19 cellular contexts compared by ENCODE assay signal in genomic region chr11:83097671-83098070, GRCh38. TPM values are rescaled to one million over a fixed set of nuclear protein-coding genes. Genes with fewer than 3 reads are reported as not detected.
DNase-seq lines count a peak whose midpoint lies in the region; ATAC-seq and TF ChIP-seq lines count a peak whose summit lies in the region.
"Had no signal": no experiment of that assay in that cellular context is flagged by ENCODE, and none has a peak within 500 bp of the region (broad histone marks: within the 10 kb centered on the region; RNA-seq: fewer than 3 reads in every experiment).

No MANE protein-coding gene starts in this region.

- H3K4me2 ChIP-seq in GM23248 (ENCODE audit: unreplicated experiment) = no peak overlapping the region
- H3K4me2 ChIP-seq: A549, PC-9 had no signal

- WGBS in GM23248 (ENCODE audit: low coverage in 1 of 2, low lambda C conversion rate in 2 of 2, missing lambda C conversion rate in 2 of 2), 2 experiments = 79 to 81% methylated on average over 2 of the region's 2 CpGs
- 58 to 73% (median 69%) methylated on average over 2 of the region's 2 CpGs for WGBS in stomach, 5 donors

- no peak for TF ChIP-seq CTCF in brain microvascular endothelial cell (IDR thresholded peaks at IDR 0.05; ENCODE audit: low read depth, low read length, missing control alignments)
- TF ChIP-seq CTCF in fibroblast of mammary gland (conservative IDR thresholded peaks at IDR 0.05; ENCODE audit: control insufficient read depth, insufficient read depth, low read depth, low read length) = no peak
- TF ChIP-seq CTCF in progenitor cell of endocrine pancreas (IDR thresholded peaks at IDR 0.05; ENCODE audit: unreplicated experiment) = no peak
- TF ChIP-seq CTCF in stomach (IDR thresholded peaks at IDR 0.05) = no peak
- no peak for TF ChIP-seq CTCF in WERI-Rb-1 (IDR thresholded peaks at IDR 0.05; ENCODE audit: low read depth, low read length)

- H3K4me3 Mint-ChIP-seq in progenitor cell of endocrine pancreas (ENCODE audit: low read depth) = no peak overlapping the region
- H3K4me3 Mint-ChIP-seq: HFFc6 had no signal

- no peak overlapping the region for H3K27ac ChIP-seq in GM23248
- H3K27ac ChIP-seq in brain microvascular endothelial cell = peak overlapping the region; percentile 17
- H3K27ac ChIP-seq in stomach = no peak overlapping the region
- H3K27ac ChIP-seq in WERI-Rb-1 = no peak overlapping the region
- H3K27ac ChIP-seq: A549, C4-2B, PC-9 had no signal

- H3K27ac Mint-ChIP-seq in progenitor cell of endocrine pancreas = peak overlapping the region; percentile 35
- no peak overlapping the region for H3K27ac Mint-ChIP-seq in activated naive CD4-positive, alpha-beta T cell treated with anti-CD3 and anti-CD28 coated beads, Interleukin-2, amount 50 U/mL, for 72 hours
- H3K27ac Mint-ChIP-seq: HFFc6 had no signal

- in situ Hi-C loops in GM23248 (cut with MboI) (no loop called here), brain microvascular endothelial cell (cut with HindIII; ENCODE audit: low pct_ligation_motif_present, low sequenced_read_pairs) (no loop called here)

- H3K9me3 ChIP-seq in GM23248 (ENCODE audit: low read depth) (no peaks in the 10 kb centered on the region), stomach (no peaks in the 10 kb centered on the region), WERI-Rb-1 (ENCODE audit: severe bottlenecking) (no peaks in the 10 kb centered on the region)
- H3K9me3 ChIP-seq: A549 had no signal

- DNase-seq in GM23248 (peak; percentile 9), brain microvascular endothelial cell (no peak), fibroblast of mammary gland (ENCODE audit: low read depth) (peak; percentile 37), progenitor cell of endocrine pancreas (ENCODE audit: low spot score, unreplicated experiment) (no peak), stomach (no peak), NCI-H345 (lab: John Stamatoyannopoulos, UW) (no peak), WERI-Rb-1 (no peak)
- DNase-seq in activated naive CD4-positive, alpha-beta T cell treated with anti-CD3 and anti-CD28 coated beads, Interleukin-2, amount 50 U/mL, for 72 hours (ENCODE audit: low spot score in 2 of 2) = no peak
- DNase-seq: DND-41, HFFc6, KG1, NCI-H1436, NCI-H2029 treated with DMSO at 0.1 percent for 48 hours, NCI-H2171 treated with DMSO at 0.1 percent for 48 hours, NCI-H510A, NCI-H774, PC-9 had no signal

- H3F3A ChIP-seq in GM23248 (ENCODE audit: insufficient read depth) = no peaks in the 10 kb centered on the region

- H2AFZ ChIP-seq in GM23248 = no peak overlapping the region
- H2AFZ ChIP-seq: PC-9 had no signal

- H3K4me1 ChIP-seq in GM23248 (ENCODE audit: insufficient read depth) = 0 out of 2 replicates have a peak, but pooled peaks cover 3% of the 10 kb centered on the region
- peaks cover under 1 to 9% (median 4%) of the 10 kb centered on the region in 4 donors for H3K4me1 ChIP-seq in stomach

- H3K36me3 Mint-ChIP-seq in progenitor cell of endocrine pancreas (ENCODE audit: insufficient read depth) = no peaks in the 10 kb centered on the region
- H3K36me3 Mint-ChIP-seq in activated naive CD4-positive, alpha-beta T cell treated with anti-CD3 and anti-CD28 coated beads, Interleukin-2, amount 50 U/mL, for 72 hours = no peaks in the 10 kb centered on the region

- no peaks in the 10 kb centered on the region for H3K79me2 ChIP-seq in GM23248 (ENCODE audit: insufficient read depth)

- intact Hi-C loops in stomach (cut with DNase I; ENCODE audit: low total_unique reads) = no loop called here

- H3K4me1 Mint-ChIP-seq in progenitor cell of endocrine pancreas (ENCODE audit: low read depth) = peaks cover 10% of the 10 kb centered on the region

- H3K9me2 ChIP-seq in GM23248 (ENCODE audit: insufficient read depth) = no peaks in the 10 kb centered on the region

- H3K4me3 ChIP-seq in GM23248 (no peak overlapping the region), brain microvascular endothelial cell (ENCODE audit: low read depth, low read length) (no peak overlapping the region), fibroblast of mammary gland (ENCODE audit: control insufficient read depth, low read depth, low read length) (no peak overlapping the region), stomach (no peak overlapping the region), WERI-Rb-1 (ENCODE audit: low read depth, low read length) (no peak overlapping the region)
- H3K4me3 ChIP-seq: A549, PC-9 had no signal

- H3K36me3 ChIP-seq in GM23248 (ENCODE audit: low read depth) = no peaks in the 10 kb centered on the region
- no peaks in the 10 kb centered on the region for H3K36me3 ChIP-seq in brain microvascular endothelial cell (replicated peaks)
- H3K36me3 ChIP-seq in stomach = no peaks in the 10 kb centered on the region
- no peaks in the 10 kb centered on the region for H3K36me3 ChIP-seq in WERI-Rb-1

- H4K20me1 ChIP-seq in GM23248 (ENCODE audit: insufficient read depth) = no peaks in the 10 kb centered on the region

- no peaks in the 10 kb centered on the region for H3K27me3 Mint-ChIP-seq in progenitor cell of endocrine pancreas

- no peak for TF ChIP-seq POLR2A in stomach (IDR thresholded peaks at IDR 0.05)

- no peak overlapping the region for H3K9ac ChIP-seq in GM23248

- no peak for TF ChIP-seq EP300 in stomach (IDR thresholded peaks at IDR 0.05)

- no peaks in the 10 kb centered on the region for H3K27me3 ChIP-seq in GM23248 (replicated peaks; ENCODE audit: insufficient read depth)
- H3K27me3 ChIP-seq in brain microvascular endothelial cell (replicated peaks) = no peaks in the 10 kb centered on the region
- H3K27me3 ChIP-seq in stomach = no peaks in the 10 kb centered on the region
- no peaks in the 10 kb centered on the region for H3K27me3 ChIP-seq in WERI-Rb-1 (ENCODE audit: insufficient read depth, low read depth, severe bottlenecking)

- no peak for ATAC-seq in activated naive CD4-positive, alpha-beta T cell treated with anti-CD3 and anti-CD28 coated beads, Interleukin-2, amount 50 U/mL, for 72 hours
- ATAC-seq: A549 had no signal

- no peaks in the 10 kb centered on the region for H3K9me3 Mint-ChIP-seq in progenitor cell of endocrine pancreas (ENCODE audit: low read depth)
- H3K9me3 Mint-ChIP-seq in activated naive CD4-positive, alpha-beta T cell treated with anti-CD3 and anti-CD28 coated beads, Interleukin-2, amount 50 U/mL, for 72 hours = no peaks in the 10 kb centered on the region
- H3K9me3 Mint-ChIP-seq: HFFc6 had no signal

RNA-seq across cellular contexts. Expression of gene RAB30, which starts 26.0 kb away (rescaled TPM):
- 9.7 and 10.6 TPM in 2 replicates for total RNA-seq in GM23248 (2014; rRNA removed; shearing (Covaris generic))
- polyA plus RNA-seq in GM23248 (2016; fragmentation: Nextera tagmentation; extraction: Ambion mirVana) = 12.1 and 14.0 TPM in 2 replicates
- 13.5 and 13.9 TPM in 2 replicates for total RNA-seq in progenitor cell of endocrine pancreas
- total RNA-seq in stomach = 10 to 100 TPM in 1 of 5 donors, 1 to 10 TPM in 3, under 1 TPM in 1; 0.29 to 14.0 (median 3.9) TPM
- polyA plus RNA-seq in stomach = 1 to 10 TPM; 1.5 to 5.3 (median 2.2) TPM
- total RNA-seq in activated naive CD4-positive, alpha-beta T cell treated with anti-CD3 and anti-CD28 coated beads, Interleukin-2, amount 50 U/mL, for 72 hours = 10 to 100 TPM in 1 of 2 donors, 1 to 10 TPM in 1; 8.7 to 12.1 TPM

RNA-seq across cellular contexts. Expression of gene PCF11, which starts 59.3 kb away (rescaled TPM):
- total RNA-seq in GM23248 (2014; rRNA removed; shearing (Covaris generic)) = 19.7 and 38.2 TPM in 2 replicates
- 7.4 and 9.1 TPM in 2 replicates for polyA plus RNA-seq in GM23248 (2016; fragmentation: Nextera tagmentation; extraction: Ambion mirVana)
- 65.0 and 69.1 TPM in 2 replicates for total RNA-seq in progenitor cell of endocrine pancreas
- 10 to 100 TPM; 58.0 to 87.2 (median 75.9) TPM for total RNA-seq in stomach
- 10 to 100 TPM; 10.1 to 25.4 (median 12.8) TPM for polyA plus RNA-seq in stomach
- 10 to 100 TPM; 50.0 to 63.1 TPM for total RNA-seq in activated naive CD4-positive, alpha-beta T cell treated with anti-CD3 and anti-CD28 coated beads, Interleukin-2, amount 50 U/mL, for 72 hours

Comparison
In these comparisons a context has a peak if more than half of its experiments do, and no peak if none do; other contexts are left out.
1. DNase-seq: peak in GM23248 (single experiment) and fibroblast of mammary gland (single experiment); none in brain microvascular endothelial cell (single experiment), progenitor cell of endocrine pancreas (single experiment), stomach (single experiment), NCI-H345 (single experiment), activated naive CD4-positive, alpha-beta T cell treated with anti-CD3 and anti-CD28 coated beads, Interleukin-2, amount 50 U/mL, for 72 hours (0 of 2) and WERI-Rb-1 (single experiment).